Comparison of ENCODE assay signal across 9 cellular contexts in the genomic region with DNA sequence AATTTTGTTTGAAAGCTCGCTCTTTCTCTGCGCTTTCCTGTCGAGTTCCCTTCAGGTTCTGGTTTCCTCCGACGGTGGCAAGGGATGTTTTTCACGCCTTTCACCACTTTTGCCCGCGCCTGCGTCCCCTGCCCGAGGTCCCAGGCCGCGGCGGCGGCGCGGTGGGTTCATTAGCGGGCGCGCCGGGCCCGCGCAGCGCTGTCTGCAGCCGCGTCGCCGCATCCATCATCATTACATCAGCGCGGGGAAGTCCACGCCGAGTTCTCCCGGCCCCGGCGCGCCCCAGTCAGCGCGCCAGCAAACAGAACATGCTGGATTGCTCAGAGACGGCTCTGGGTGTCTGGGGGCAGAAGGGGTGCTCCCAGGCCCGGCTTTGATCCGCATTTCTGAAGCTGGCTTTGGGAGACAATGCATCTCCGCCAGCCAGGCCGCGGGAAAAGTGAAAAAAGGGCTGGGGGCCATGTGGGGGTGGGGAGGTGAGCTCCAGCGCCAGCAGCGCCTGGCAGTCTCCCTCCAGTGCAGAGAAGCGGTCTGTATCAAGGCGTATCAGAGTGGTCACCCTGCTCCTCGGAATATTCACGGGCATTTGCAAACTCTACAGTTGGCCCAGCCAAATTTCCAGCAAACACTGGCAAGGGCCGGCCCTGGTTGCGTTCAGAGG. TPM values are rescaled to one million over a fixed set of nuclear protein-coding genes. Genes with fewer than 3 reads are reported as not detected.
A peak's percentile ranks its signal among the peaks of the same experiment; 100 is the strongest.
DNase-seq lines count a peak whose midpoint lies in the region; TF ChIP-seq lines count a peak whose summit lies in the region.
"Had no signal": no experiment of that assay in that cellular context is flagged by ENCODE, and none has a peak within 500 bp of the region (broad histone marks: within the 10 kb centered on the region; RNA-seq: fewer than 3 reads in every experiment).

No MANE protein-coding gene starts in this region.

- no peaks in the 10 kb centered on the region for H3K36me3 Mint-ChIP-seq in activated naive CD4-positive, alpha-beta T cell treated with anti-CD3 and anti-CD28 coated beads for 36 hours (ENCODE audit: low read depth)
- peaks cover 27% of the 10 kb centered on the region for H3K36me3 Mint-ChIP-seq in type B pancreatic cell

- H3K4me3 Mint-ChIP-seq in activated naive CD4-positive, alpha-beta T cell treated with anti-CD3 and anti-CD28 coated beads for 36 hours: peak overlapping the region; percentile 61
- peak overlapping the region; percentile 85 for H3K4me3 Mint-ChIP-seq in type B pancreatic cell

- in situ Hi-C loops in astrocyte of the spinal cord (cut with HindIII; ENCODE audit: low sequenced_read_pairs): no loop called here

- H3K27me3 Mint-ChIP-seq in activated naive CD4-positive, alpha-beta T cell treated with anti-CD3 and anti-CD28 coated beads for 36 hours (ENCODE audit: low read depth): peaks cover 58% of the 10 kb centered on the region
- peaks cover 6% of the 10 kb centered on the region for H3K27me3 Mint-ChIP-seq in type B pancreatic cell

- peak; percentile 56 for DNase-seq in activated naive CD4-positive, alpha-beta T cell treated with anti-CD3 and anti-CD28 coated beads for 36 hours
- DNase-seq in activated naive CD4-positive, alpha-beta T cell treated with Interleukin-2 at 50 U/mL for 16 hours: no peak
- DNase-seq in astrocyte of the spinal cord (ENCODE audit: low read depth, low spot score): peak; percentile 46
- peak; percentile 28 for DNase-seq in kidney tubule cell (ENCODE audit: low spot score)
- DNase-seq in type B pancreatic cell (ENCODE audit: extremely low spot score, unreplicated experiment): no peak
- DNase-seq in foreskin fibroblast: no peak
- no peak for DNase-seq in GM19240 (ENCODE audit: insufficient read length, low spot score)
- no peak for DNase-seq in NCI-H2196 treated with DMSO at 0.1 percent for 48 hours (lab: John Stamatoyannopoulos, UW; ENCODE audit: unreplicated experiment)
- DNase-seq: DND-41 had no signal

- H3K4me1 Mint-ChIP-seq in activated naive CD4-positive, alpha-beta T cell treated with anti-CD3 and anti-CD28 coated beads for 36 hours (ENCODE audit: low read depth): peaks cover 8% of the 10 kb centered on the region
- H3K4me1 Mint-ChIP-seq in type B pancreatic cell (ENCODE audit: unreplicated experiment): peaks cover 81% of the 10 kb centered on the region

- no peak overlapping the region for H3K27ac Mint-ChIP-seq in activated naive CD4-positive, alpha-beta T cell treated with anti-CD3 and anti-CD28 coated beads for 36 hours
- H3K27ac Mint-ChIP-seq in type B pancreatic cell: peak overlapping the region; percentile 74

- CTCF ChIA-PET in activated naive CD4-positive, alpha-beta T cell treated with anti-CD3 and anti-CD28 coated beads for 36 hours (lab: Charles Lee): no interaction called here

- H3K4me3 ChIP-seq in astrocyte of the spinal cord (ENCODE audit: low read depth, low read length): peak overlapping the region; percentile 29
- peak overlapping the region in 1 of 2 donors; percentile 12 for H3K4me3 ChIP-seq in foreskin fibroblast (ENCODE audit: low read depth in 1 of 2, low read length in 2 of 2)

- intact Hi-C loops in activated naive CD4-positive, alpha-beta T cell treated with anti-CD3 and anti-CD28 coated beads for 36 hours (cut with micrococcal nuclease): loop anchor here (1.0 kb wide), 1 partner anchor 8 kb away; no protein-coding TSS in a partner anchor

- H3K9me3 Mint-ChIP-seq in activated naive CD4-positive, alpha-beta T cell treated with anti-CD3 and anti-CD28 coated beads for 36 hours: no peaks in the 10 kb centered on the region
- no peaks in the 10 kb centered on the region for H3K9me3 Mint-ChIP-seq in type B pancreatic cell

- no peak for TF ChIP-seq CTCF in astrocyte of the spinal cord (IDR thresholded peaks at IDR 0.05; ENCODE audit: low read depth, low read length)
- TF ChIP-seq CTCF in type B pancreatic cell (conservative IDR thresholded peaks at IDR 0.05): no peak
- no peak for TF ChIP-seq CTCF in foreskin fibroblast (IDR thresholded peaks at IDR 0.05; ENCODE audit: low read depth, low read length)

RNA-seq across cellular contexts. Expression of gene GLI3, which starts 8.9 kb away (rescaled TPM):
- under 1 TPM; 0.24 to 0.32 TPM for total RNA-seq in activated naive CD4-positive, alpha-beta T cell treated with anti-CD3 and anti-CD28 coated beads for 36 hours
- total RNA-seq in type B pancreatic cell (ENCODE audit: low replicate concordance): 58.0 and 141 TPM in 2 replicates

Comparison
In these comparisons a context has a peak if more than half of its experiments do, and no peak if none do; other contexts are left out.
1. DNase-seq: peak in activated naive CD4-positive, alpha-beta T cell treated with anti-CD3 and anti-CD28 coated beads for 36 hours (single experiment), astrocyte of the spinal cord (single experiment) and kidney tubule cell (single experiment); none in activated naive CD4-positive, alpha-beta T cell treated with Interleukin-2 at 50 U/mL for 16 hours (single experiment), type B pancreatic cell (single experiment), foreskin fibroblast (0 of 2), GM19240 (single experiment) and NCI-H2196 treated with DMSO at 0.1 percent for 48 hours (single experiment).
2. RNA of gene GLI3, which starts 8.9 kb away (total RNA-seq): 58.0 to 141 TPM in type B pancreatic cell; 0.24 to 0.32 TPM in activated naive CD4-positive, alpha-beta T cell treated with anti-CD3 and anti-CD28 coated beads for 36 hours; every median in the first group is over 10 times any median in the second.